In the genomic region with DNA sequence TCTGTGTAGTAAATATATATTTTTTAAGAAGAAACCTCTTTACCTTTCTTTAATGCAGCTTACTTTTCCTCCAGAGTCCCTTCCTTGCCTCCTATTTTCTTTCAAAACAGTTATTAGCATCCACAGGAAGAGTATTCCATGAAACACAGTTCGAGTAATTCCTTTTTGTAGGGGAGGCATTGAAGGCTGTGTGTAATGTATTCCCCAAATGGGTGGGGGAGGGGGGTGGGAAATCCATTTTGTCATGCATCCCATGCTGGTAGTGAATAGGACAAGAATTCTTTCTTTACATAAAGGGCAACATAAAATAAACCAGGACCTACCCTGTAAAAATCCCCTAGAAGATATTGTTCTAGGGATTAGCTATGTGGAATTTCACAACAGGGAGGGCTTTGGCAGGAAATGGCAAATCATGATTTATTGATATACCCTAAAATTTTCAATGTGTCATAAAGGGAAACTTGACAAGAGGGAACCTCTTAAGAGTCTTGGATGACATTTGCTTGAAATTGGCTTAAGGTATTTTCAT, we compare ENCODE assay signal across 28 cellular contexts.
"Had no signal": no experiment of that assay in that cellular context is flagged by ENCODE, and none has a peak within 500 bp of the region (broad histone marks: within the 10 kb centered on the region; RNA-seq: fewer than 3 reads in every experiment).

No MANE protein-coding gene starts in this region.

- H3K36me3 ChIP-seq: ascending aorta, cardiac muscle cell, MG63, WERI-Rb-1 had no signal

- H3K4me1 Mint-ChIP-seq: activated CD4-positive, alpha-beta T cell treated with anti-CD3 and anti-CD28 coated beads, Interleukin-2, amount 10 ng/mL, durations not matched to agents 24 days and 14 days; activated naive CD8-positive, alpha-beta T cell treated with anti-CD3 and anti-CD28 coated beads for 36 hours; activated T-helper 17 cell treated with anti-CD3 and anti-CD28 coated beads, Interleukin-2, amount 50 U/mL, for 72 hours; central memory CD8-positive, alpha-beta T cell had no signal

- H3K9me3 ChIP-seq: ascending aorta, MG63 had no signal

- H3K27me3 Mint-ChIP-seq: activated CD4-positive, alpha-beta T cell treated with anti-CD3 and anti-CD28 coated beads, Interleukin-2, amount 10 ng/mL, durations not matched to agents 24 days and 14 days; activated naive CD8-positive, alpha-beta T cell treated with anti-CD3 and anti-CD28 coated beads for 36 hours had no signal

- H3K4me3 Mint-ChIP-seq: activated CD4-positive, alpha-beta T cell treated with anti-CD3 and anti-CD28 coated beads, Interleukin-2, amount 10 ng/mL, durations not matched to agents 24 days and 14 days; activated CD8-positive, alpha-beta T cell treated with anti-CD3 and anti-CD28 coated beads for 36 hours; activated naive CD8-positive, alpha-beta T cell treated with anti-CD3 and anti-CD28 coated beads for 36 hours; activated T-cell treated with anti-CD3 and anti-CD28 coated beads, Interleukin-2, amount 50 U/mL, for 72 hours; activated T-helper 17 cell treated with anti-CD3 and anti-CD28 coated beads, Interleukin-2, amount 50 U/mL, for 72 hours; central memory CD8-positive, alpha-beta T cell had no signal

- H3K27me3 ChIP-seq: ascending aorta, cardiac muscle cell, MG63 had no signal

- H3K4me1 ChIP-seq: ascending aorta had no signal

- H3K4me3 ChIP-seq: ascending aorta, cardiac muscle cell, MG63 had no signal

- DNase-seq: activated CD4-positive, alpha-beta T cell treated with anti-CD3 and anti-CD28 coated beads, Interleukin-2, amount 10 ng/mL, durations not matched to agents 24 days and 14 days; activated CD4-positive, alpha-beta T cell treated with anti-CD3 and anti-CD28 coated beads, Interleukin-2, amount 50 U/mL, for 4 hours; activated CD8-positive, alpha-beta T cell treated with anti-CD3 and anti-CD28 coated beads for 36 hours; activated effector memory CD4-positive, alpha-beta T cell treated with anti-CD3 and anti-CD28 coated beads, Interleukin-2, amount 50 U/mL, for 16 hours; activated naive CD4-positive, alpha-beta T cell; activated naive CD4-positive, alpha-beta T cell treated with anti-CD3 and anti-CD28 coated beads, Interleukin-2, amount 50 U/mL, for 16 hours; activated naive CD8-positive, alpha-beta T cell treated with anti-CD3 and anti-CD28 coated beads for 36 hours; activated T-cell treated with anti-CD3 and anti-CD28 coated beads, Interleukin-2, amount 50 U/mL, for 1 hour; activated T-cell treated with anti-CD3 and anti-CD28 coated beads, Interleukin-2, amount 50 U/mL, for 72 hours; amygdala; MG63; NCI-H1048; NCI-H1105 treated with DMSO at 0.1 percent for 48 hours; NCI-H1436; NCI-H1694; NCI-H1930; NCI-H2081 treated with DMSO at 0.1 percent for 48 hours; NCI-H345; NCI-H748 treated with DMSO at 0.1 percent for 48 hours; NK-92 treated with Interleukin-12 subunit alpha and Interleukin-12 subunit beta, amount 100 ng/mL, for 24 hours; OCI-M1; Right ventricle myocardium superior; T1000; WERI-Rb-1 had no signal

- H3K9me3 Mint-ChIP-seq: activated CD4-positive, alpha-beta T cell treated with anti-CD3 and anti-CD28 coated beads, Interleukin-2, amount 10 ng/mL, durations not matched to agents 24 days and 14 days had no signal

- H3K36me3 Mint-ChIP-seq: activated naive CD8-positive, alpha-beta T cell treated with anti-CD3 and anti-CD28 coated beads for 36 hours had no signal

- H3K27ac Mint-ChIP-seq: activated CD4-positive, alpha-beta T cell treated with anti-CD3 and anti-CD28 coated beads, Interleukin-2, amount 10 ng/mL, durations not matched to agents 24 days and 14 days; activated CD8-positive, alpha-beta T cell treated with anti-CD3 and anti-CD28 coated beads for 36 hours; activated naive CD8-positive, alpha-beta T cell treated with anti-CD3 and anti-CD28 coated beads for 36 hours; activated T-cell treated with anti-CD3 and anti-CD28 coated beads, Interleukin-2, amount 50 U/mL, for 72 hours; activated T-helper 17 cell treated with anti-CD3 and anti-CD28 coated beads, Interleukin-2, amount 50 U/mL, for 72 hours had no signal

- H3K27ac ChIP-seq: ascending aorta, cardiac muscle cell, WERI-Rb-1 had no signal
